Comparison of ENCODE assay signal across 8 cellular contexts in genomic region chr5:90996089-90996488, GRCh38.
"Had no signal": no experiment of that assay in that cellular context is flagged by ENCODE, and none has a peak within 500 bp of the region (broad histone marks: within the 10 kb centered on the region; RNA-seq: fewer than 3 reads in every experiment).

No MANE protein-coding gene starts in this region.

- H3K4me1 Mint-ChIP-seq: IgD-negative memory B cell had no signal

- H3K4me3 ChIP-seq: K562 had no signal

- ATAC-seq: HepG2, K562 had no signal

- H3K27me3 Mint-ChIP-seq: IgD-negative memory B cell had no signal

- DNase-seq: IMR-90, KBM-7, KG1 had no signal

- H3K27ac ChIP-seq: HL-60 had no signal

- FAIRE-seq: HTR-8/SVneo, K562 had no signal

- H3K27ac Mint-ChIP-seq: IgD-negative memory B cell had no signal
